8 cellular contexts compared by ENCODE assay signal in the genomic region with DNA sequence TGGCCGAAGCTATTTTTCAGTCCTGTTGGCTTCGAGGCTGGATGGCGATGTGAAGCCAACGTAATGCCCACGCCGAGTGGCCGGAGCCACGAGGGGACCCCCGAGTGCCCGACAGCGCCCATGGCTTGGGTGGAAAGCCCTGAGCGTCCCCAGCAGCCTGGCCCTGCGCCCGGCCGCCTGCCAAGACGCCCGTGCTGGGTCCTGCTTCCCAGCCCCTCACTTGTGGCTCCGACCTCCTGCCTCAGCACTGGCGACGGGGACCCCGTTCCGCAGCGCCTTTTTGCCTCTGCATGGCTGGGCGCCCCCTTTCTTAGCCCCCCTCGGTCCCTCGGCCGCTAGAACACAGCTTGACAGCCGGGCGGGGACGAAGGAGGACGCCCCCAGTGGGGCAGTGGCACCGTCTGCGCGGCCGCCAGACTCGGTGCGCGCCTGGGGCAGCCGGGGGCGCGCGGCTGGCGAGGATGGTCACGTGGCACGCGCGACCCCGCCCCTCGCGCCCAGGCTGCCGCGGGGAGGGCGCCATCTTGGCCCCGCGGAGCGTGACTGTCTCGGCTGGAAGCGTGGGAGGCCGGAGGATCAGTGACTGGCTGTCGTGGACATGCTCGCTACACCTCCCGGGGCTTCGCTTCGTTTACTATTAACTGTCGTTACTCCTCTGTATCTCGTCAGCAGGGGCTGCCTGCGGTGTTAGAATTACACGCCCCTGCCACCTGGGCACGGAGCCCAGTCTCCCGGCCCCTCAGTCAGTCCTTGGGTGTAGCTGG. TPM values are rescaled to one million over a fixed set of nuclear protein-coding genes. Genes with fewer than 3 reads are reported as not detected.
DNase-seq lines count a peak whose midpoint lies in the region; ATAC-seq and TF ChIP-seq lines count a peak whose summit lies in the region.

No MANE protein-coding gene starts in this region.

- peaks cover 5% of the 10 kb centered on the region for H3K4me1 Mint-ChIP-seq in endothelial cell (ENCODE audit: unreplicated experiment)

- H3K36me3 Mint-ChIP-seq in endothelial cell (ENCODE audit: low read depth, unreplicated experiment) = no peaks in the 10 kb centered on the region

- DNase-seq in AML-193 (lab: John Stamatoyannopoulos, UW) = peak; percentile 18 to 31
- DNase-seq in NCI-H774 (lab: John Stamatoyannopoulos, UW) = peak; percentile 77
- DNase-seq in activated CD8-positive, alpha-beta memory T cell treated with anti-CD3 and anti-CD28 coated beads, Interleukin-2, amount 50 U/mL, for 24 hours (ENCODE audit: extremely low read depth) = peak; percentile 42
- DNase-seq in endothelial cell (ENCODE audit: low spot score) = peak; percentile 73
- peak; percentile 78 for DNase-seq in midbrain (lab: John Stamatoyannopoulos, UW)
- DNase-seq in stimulated activated CD8-positive, alpha-beta memory T cell treated with anti-CD3 and anti-CD28 coated beads, Interleukin-15, amount 100 ng/mL, for 48 hours (ENCODE audit: low read depth in 2 of 2) = peak; percentile 71 to 78

- peak overlapping the region; percentile 90 for H3K4me3 Mint-ChIP-seq in endothelial cell (ENCODE audit: unreplicated experiment)

- H3K9me3 Mint-ChIP-seq in endothelial cell (ENCODE audit: unreplicated experiment) = no peaks in the 10 kb centered on the region

- ATAC-seq in GM19035 (IDR thresholded peaks at IDR 0.05; ENCODE audit: unreplicated experiment) (peak; percentile 83), HG03196 (IDR thresholded peaks at IDR 0.05; ENCODE audit: unreplicated experiment) (peak; percentile 77)

- no peak for TF ChIP-seq CTCF in endothelial cell (IDR thresholded peaks at IDR 0.05; ENCODE audit: unreplicated experiment)

- H3K27me3 Mint-ChIP-seq in endothelial cell (ENCODE audit: unreplicated experiment) = peaks cover 6% of the 10 kb centered on the region

- H3K27ac Mint-ChIP-seq in endothelial cell (ENCODE audit: unreplicated experiment) = no peak overlapping the region

RNA-seq across cellular contexts. Expression of a gene that starts 0.6 kb away (rescaled TPM):
- 2.4 TPM for total RNA-seq in endothelial cell (ENCODE audit: unreplicated experiment)

RNA-seq across cellular contexts. Expression of a gene that starts 13.2 kb away (rescaled TPM):
- total RNA-seq in endothelial cell (ENCODE audit: unreplicated experiment) = 42.0 TPM

Comparison
In these comparisons a context has a peak if more than half of its experiments do, and no peak if none do; other contexts are left out.
1. Peak in every context shown above with its lines: DNase-seq and ATAC-seq.
2. DNase-seq: peak in every context shown above with its lines; median percentile 78 in midbrain; 77 in NCI-H774; 74 in stimulated activated CD8-positive, alpha-beta memory T cell treated with anti-CD3 and anti-CD28 coated beads, Interleukin-15, amount 100 ng/mL, for 48 hours; 73 in endothelial cell; 42 in activated CD8-positive, alpha-beta memory T cell treated with anti-CD3 and anti-CD28 coated beads, Interleukin-2, amount 50 U/mL, for 24 hours; 24 in AML-193.